ENCODE assay signal across 1 cellular context in the genomic region with DNA sequence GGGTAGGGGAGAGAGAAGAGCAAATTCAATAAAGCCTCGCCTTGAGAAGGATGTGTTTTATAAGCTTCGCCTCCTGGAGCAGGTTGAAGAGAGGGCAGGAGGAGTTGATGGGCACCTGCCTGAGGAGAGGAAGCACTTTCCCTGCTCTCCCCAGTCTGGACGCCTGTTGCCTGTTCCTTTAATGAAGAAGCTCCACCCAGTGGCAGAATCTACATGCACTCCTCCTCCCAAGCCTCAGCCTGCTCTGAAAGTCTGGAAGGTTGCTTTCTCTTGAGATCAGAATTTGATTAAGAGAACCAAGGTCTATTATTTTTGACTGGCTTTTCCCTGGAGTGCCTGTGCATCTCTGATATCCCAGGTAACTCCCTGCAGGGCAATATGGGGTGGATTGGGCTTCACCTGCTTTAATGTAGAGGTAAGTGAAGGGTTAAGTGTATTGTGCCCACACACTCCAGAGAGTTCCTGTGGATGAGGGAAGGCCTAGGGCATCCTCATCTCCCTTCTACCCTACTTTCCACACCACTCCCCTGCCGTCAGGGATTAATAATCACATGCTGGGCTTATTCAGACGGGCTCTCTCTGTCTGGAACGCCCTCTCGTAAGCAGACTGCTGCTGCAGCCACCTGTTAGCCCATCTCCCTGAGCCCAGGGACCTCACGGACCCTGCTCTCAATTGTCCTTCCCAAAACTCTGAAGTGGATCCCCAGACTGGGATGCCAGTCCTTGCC.
TF ChIP-seq lines count a peak whose summit lies in the region.

No MANE protein-coding gene starts in this region.

TF ChIP-seq in H1, 55 proteins besides CTCF, POLR2A, EP300 and RAD21 (continued from another document):
- no peak for TF ChIP-seq USF2 (IDR thresholded peaks at IDR 0.05; ENCODE audit: low read length)
- TF ChIP-seq RXRA (IDR thresholded peaks at IDR 0.05; ENCODE audit: insufficient read depth, low read depth, low read length) = no peak
- TF ChIP-seq RFX5 (IDR thresholded peaks at IDR 0.05; ENCODE audit: borderline replicate concordance, low read depth, low read length) = no peak
- no peak for TF ChIP-seq BACH1 (IDR thresholded peaks at IDR 0.05; ENCODE audit: low read length)
- no peak for TF ChIP-seq NANOG (IDR thresholded peaks at IDR 0.05; ENCODE audit: insufficient read depth, low read depth, low read length, poor library complexity, severe bottlenecking)
- no peak for TF ChIP-seq SIN3A (conservative IDR thresholded peaks at IDR 0.05 in 1 of 2, IDR thresholded peaks at IDR 0.05 in 1 of 2; ENCODE audit: low read depth in 1 of 2, low read length in 2 of 2)
- no peak for TF ChIP-seq GTF2F1 (IDR thresholded peaks at IDR 0.05; ENCODE audit: borderline replicate concordance, low read depth, low read length)
- no peak for TF ChIP-seq ASH2L (IDR thresholded peaks at IDR 0.05; ENCODE audit: low read length)
- TF ChIP-seq ATF2 (IDR thresholded peaks at IDR 0.05; ENCODE audit: low read length) = no peak
- TF ChIP-seq CREB1 (IDR thresholded peaks at IDR 0.05) = no peak
- TF ChIP-seq, protein P1, sequence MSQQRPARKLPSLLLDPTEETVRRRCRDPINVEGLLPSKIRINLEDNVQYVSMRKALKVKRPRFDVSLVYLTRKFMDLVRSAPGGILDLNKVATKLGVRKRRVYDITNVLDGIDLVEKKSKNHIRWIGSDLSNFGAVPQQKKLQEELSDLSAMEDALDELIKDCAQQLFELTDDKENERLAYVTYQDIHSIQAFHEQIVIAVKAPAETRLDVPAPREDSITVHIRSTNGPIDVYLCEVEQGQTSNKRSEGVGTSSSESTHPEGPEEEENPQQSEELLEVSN (IDR thresholded peaks at IDR 0.05) = no peak
TF ChIP-seq in H1: peak in this region for 0.
